In genomic region chr15:92466834-92467233, GRCh38 we compare ENCODE assay signal across 32 cellular contexts.
"Had no signal": no experiment of that assay in that cellular context is flagged by ENCODE, and none has a peak within 500 bp of the region (broad histone marks: within the 10 kb centered on the region; RNA-seq: fewer than 3 reads in every experiment).

No MANE protein-coding gene starts in this region.

- H3K4me3 Mint-ChIP-seq: activated B cell treated with CpG ODN at 0.5 μM for 24 hours; activated CD8-positive, alpha-beta T cell treated with anti-CD3 and anti-CD28 coated beads for 36 hours; activated naive CD8-positive, alpha-beta T cell; activated T-cell treated with anti-CD3 and anti-CD28 coated beads, Interleukin-2, amount 50 U/mL, for 4 hours; activated T-helper 17 cell treated with anti-CD3 and anti-CD28 coated beads, Interleukin-2, amount 50 U/mL, for 72 hours; dendritic cell treated with granulocyte-macrophage colony-stimulating factor and Interleukin-4, amounts not matched to agents 40 ng/mL and 50 ng/mL, for 4 days; T-cell; T-helper 1 cell treated with Interleukin-12 subunit alpha and Interleukin-12 subunit beta and Interleukin-4 antibody, amounts not matched to agents 30 μg/mL and 1 μg/mL, for 36 hours had no signal

- H3K36me3 ChIP-seq: brain microvascular endothelial cell, cardiac muscle cell, WERI-Rb-1 had no signal

- FAIRE-seq: astrocyte, frontal cortex had no signal

- H3K27ac Mint-ChIP-seq: activated B cell treated with CpG ODN at 0.5 μM for 24 hours; activated CD8-positive, alpha-beta T cell treated with anti-CD3 and anti-CD28 coated beads for 36 hours; activated naive CD8-positive, alpha-beta T cell; activated T-helper 17 cell treated with anti-CD3 and anti-CD28 coated beads, Interleukin-2, amount 50 U/mL, for 72 hours; dendritic cell treated with granulocyte-macrophage colony-stimulating factor and Interleukin-4, amounts not matched to agents 40 ng/mL and 50 ng/mL, for 4 days; T-cell; T-helper 1 cell treated with Interleukin-12 subunit alpha and Interleukin-12 subunit beta and Interleukin-4 antibody, amounts not matched to agents 30 μg/mL and 1 μg/mL, for 36 hours had no signal

- H3K27ac ChIP-seq: brain microvascular endothelial cell, cardiac muscle cell, coronary artery, dorsolateral prefrontal cortex, WERI-Rb-1 had no signal

- DNase-seq: activated B cell treated with CpG ODN at 0.5 μM for 24 hours; activated CD4-positive, alpha-beta T cell treated with anti-CD3 and anti-CD28 coated beads for 48 hours; activated CD4-positive, alpha-beta T cell treated with anti-CD3 and anti-CD28 coated beads, Interleukin-2, amount 50 U/mL, for 1 hour; activated CD4-positive, alpha-beta T cell treated with anti-CD3 and anti-CD28 coated beads, Interleukin-2, amount 50 U/mL, for 48 hours; activated CD8-positive, alpha-beta memory T cell treated with anti-CD3 and anti-CD28 coated beads for 24 hours; activated CD8-positive, alpha-beta T cell treated with anti-CD3 and anti-CD28 coated beads for 36 hours; activated effector memory CD4-positive, alpha-beta T cell treated with Interleukin-2 at 50 U/mL for 16 hours; activated gamma-delta T cell treated with Interleukin-2 at 50 U/mL for 16 hours; activated naive CD4-positive, alpha-beta T cell treated with anti-CD3 and anti-CD28 coated beads, Interleukin-2, amount 50 U/mL, for 16 hours; activated naive CD4-positive, alpha-beta T cell treated with Interleukin-2 at 50 U/mL for 16 hours; activated T-cell treated with anti-CD3 and anti-CD28 coated beads, Interleukin-2, amount 50 U/mL, for 4 hours; amniotic stem cell; anterior cingulate cortex; brain microvascular endothelial cell; central memory CD4-positive, alpha-beta T cell; cerebellar nuclear complex; dorsolateral prefrontal cortex; effector memory CD4-positive, alpha-beta T cell; foreskin fibroblast; head of caudate nucleus; SW 1271; T-cell; T1000; WERI-Rb-1 had no signal

- H3K9me3 Mint-ChIP-seq: activated B cell treated with CpG ODN at 0.5 μM for 24 hours; activated CD8-positive, alpha-beta T cell treated with anti-CD3 and anti-CD28 coated beads for 36 hours; activated T-cell treated with anti-CD3 and anti-CD28 coated beads, Interleukin-2, amount 50 U/mL, for 4 hours; activated T-helper 17 cell treated with anti-CD3 and anti-CD28 coated beads, Interleukin-2, amount 50 U/mL, for 72 hours; dendritic cell treated with granulocyte-macrophage colony-stimulating factor and Interleukin-4, amounts not matched to agents 40 ng/mL and 50 ng/mL, for 4 days; T-cell; T-helper 1 cell treated with Interleukin-12 subunit alpha and Interleukin-12 subunit beta and Interleukin-4 antibody, amounts not matched to agents 30 μg/mL and 1 μg/mL, for 36 hours had no signal

- H3K36me3 Mint-ChIP-seq: activated naive CD8-positive, alpha-beta T cell; T-cell had no signal

- H3K4me1 Mint-ChIP-seq: activated B cell treated with CpG ODN at 0.5 μM for 24 hours; activated T-helper 17 cell treated with anti-CD3 and anti-CD28 coated beads, Interleukin-2, amount 50 U/mL, for 72 hours; T-cell had no signal

- H3K27me3 ChIP-seq: brain microvascular endothelial cell, cardiac muscle cell had no signal

- H3K4me3 ChIP-seq: cardiac muscle cell, coronary artery, dorsolateral prefrontal cortex had no signal

- H3K27me3 Mint-ChIP-seq: activated B cell treated with CpG ODN at 0.5 μM for 24 hours; activated CD8-positive, alpha-beta T cell treated with anti-CD3 and anti-CD28 coated beads for 36 hours had no signal
